ENCODE assay signal across 3 cellular contexts in genomic region chr10:22753786-22754185, GRCh38.
TF ChIP-seq lines count a peak whose summit lies in the region.

No MANE protein-coding gene starts in this region.

TF ChIP-seq in SK-N-SH, 30 proteins besides CTCF, POLR2A, EP300 and RAD21 (continued from another document):
- no peak for TF ChIP-seq REST (IDR thresholded peaks at IDR 0.05; ENCODE audit: low read depth, low read length)
- TF ChIP-seq GABPA (IDR thresholded peaks at IDR 0.05; ENCODE audit: low read depth), result no peak
- no peak for TF ChIP-seq RXRA (IDR thresholded peaks at IDR 0.05; ENCODE audit: borderline replicate concordance, low read depth)
- TF ChIP-seq FOXJ3 (CRISPR knock-in tag; IDR thresholded peaks at IDR 0.05), result no peak
- TF ChIP-seq MAX (IDR thresholded peaks at IDR 0.05; ENCODE audit: low read depth), result no peak
- TF ChIP-seq USF2 (IDR thresholded peaks at IDR 0.05; ENCODE audit: borderline replicate concordance, low read depth, low read length), result no peak
- no peak for TF ChIP-seq ELF1 (IDR thresholded peaks at IDR 0.05)
- no peak for TF ChIP-seq TAF1 (IDR thresholded peaks at IDR 0.05; ENCODE audit: borderline replicate concordance, low read depth, low read length)
- TF ChIP-seq SMC3 (IDR thresholded peaks at IDR 0.05; ENCODE audit: low read depth, low read length), result no peak
- TF ChIP-seq PBX3 (IDR thresholded peaks at IDR 0.05), result no peak
- TF ChIP-seq MXI1 (IDR thresholded peaks at IDR 0.05; ENCODE audit: low read depth, low read length), result no peak
- TF ChIP-seq RFX5 (IDR thresholded peaks at IDR 0.05; ENCODE audit: low read length), result no peak

TF ChIP-seq in SK-N-SH treated with all-trans-retinoic acid at 6 μM for 48 hours, 23 proteins besides CTCF, POLR2A, EP300 and RAD21 (continued from another document):
- TF ChIP-seq POU6F1 (CRISPR knock-in tag; IDR thresholded peaks at IDR 0.05; ENCODE audit: borderline replicate concordance, low read depth) (no peak), PATZ1 (CRISPR knock-in tag; IDR thresholded peaks at IDR 0.05; ENCODE audit: borderline replicate concordance) (no peak), CREB5 (CRISPR knock-in tag; IDR thresholded peaks at IDR 0.05; ENCODE audit: low read depth) (no peak)

TF ChIP-seq in K562, 482 proteins besides CTCF, POLR2A, EP300 and RAD21 (continued from another document):
- TF ChIP-seq PHTF2 (CRISPR knock-in tag; IDR thresholded peaks at IDR 0.05), result no peak
- no peak for TF ChIP-seq DDX20 (tag; IDR thresholded peaks at IDR 0.05; ENCODE audit: low read depth)
- TF ChIP-seq ZFP30 (CRISPR knock-in tag; IDR thresholded peaks at IDR 0.05; ENCODE audit: borderline replicate concordance), result no peak
- no peak for TF ChIP-seq YY1 (IDR thresholded peaks at IDR 0.05; ENCODE audit: borderline replicate concordance in 1 of 3, control insufficient read depth in 1 of 3, extremely low read depth in 1 of 3, insufficient read depth in 3 of 3, insufficient read length in 1 of 3, insufficient replicate concordance in 2 of 3, low read depth in 1 of 3, low read length in 2 of 3)
- no peak for TF ChIP-seq MCM3 (IDR thresholded peaks at IDR 0.05)
- TF ChIP-seq ZNF644 (tag; IDR thresholded peaks at IDR 0.05; ENCODE audit: low read depth), result no peak
- no peak for TF ChIP-seq XRCC5 (IDR thresholded peaks at IDR 0.05; ENCODE audit: low read depth, low read length)
